ENCODE assay signal across 8 cellular contexts in genomic region chr1:8395433-8395866, GRCh38.
DNase-seq lines count a peak whose midpoint lies in the region; ATAC-seq and TF ChIP-seq lines count a peak whose summit lies in the region.

No MANE protein-coding gene starts in this region.

- H3K27me3 ChIP-seq in body of pancreas (no peaks in the 10 kb centered on the region), neutrophil (no peaks in the 10 kb centered on the region), H7 (ENCODE audit: control insufficient read depth, insufficient read depth, low read length) (no peaks in the 10 kb centered on the region)

- no peak overlapping the region for H3K4me3 ChIP-seq in body of pancreas
- H3K4me3 ChIP-seq in neutrophil (ENCODE audit: low read depth in 1 of 2, low read length in 1 of 2), result peak overlapping the region; percentile 57 to 64
- H3K4me3 ChIP-seq in H7 (ENCODE audit: insufficient read depth, low read depth, low read length), result no peak overlapping the region

- 24 to 32% methylated on average over 2 of the region's 2 CpGs for WGBS in body of pancreas, 2 donors

- H3K4me1 ChIP-seq in body of pancreas (peaks cover 46% of the 10 kb centered on the region), neutrophil (ENCODE audit: control insufficient read depth in 1 of 2, insufficient read depth in 1 of 2, low read depth in 1 of 2, low read length in 1 of 2) (peaks cover 62% of the 10 kb centered on the region in 2 experiments)

- TF ChIP-seq CTCF in body of pancreas (IDR thresholded peaks at IDR 0.05), result no peak
- TF ChIP-seq CTCF in neutrophil (IDR thresholded peaks at IDR 0.05), result no peak

- DNase-seq in ELR (ENCODE audit: low read depth), result peak; percentile 10
- DNase-seq in body of pancreas, result no peak
- no peak for DNase-seq in NCI-H774 (lab: John Stamatoyannopoulos, UW)
- DNase-seq in RKO (ENCODE audit: low spot score), result no peak
- DNase-seq in H7, result no peak

- H3K27ac ChIP-seq in KOPT-K1 (ENCODE audit: low read depth, low read length, poor library complexity, severe bottlenecking) (peak overlapping the region; percentile 1), body of pancreas (peak overlapping the region; percentile 34 to 74 (median 53)), neutrophil (peak overlapping the region; percentile 85)

- intact Hi-C loops in body of pancreas (cut with DNase I), result no loop called here

- TF ChIP-seq POLR2A in body of pancreas (IDR thresholded peaks at IDR 0.05), result no peak

- H3K9me3 ChIP-seq in KOPT-K1 (ENCODE audit: insufficient read depth, low read length, poor library complexity, severe bottlenecking), result no peaks in the 10 kb centered on the region
- H3K9me3 ChIP-seq in body of pancreas, result no peaks in the 10 kb centered on the region
- no peaks in the 10 kb centered on the region for H3K9me3 ChIP-seq in neutrophil

- H3K36me3 ChIP-seq in KOPT-K1 (ENCODE audit: insufficient read depth, low read length) (no peaks in the 10 kb centered on the region), body of pancreas (replicated peaks in 1 of 2; ENCODE audit: insufficient read depth in 1 of 2, low read depth in 2 of 2) (no peaks in the 10 kb centered on the region), neutrophil (peaks cover 55% of the 10 kb centered on the region), H7 (replicated peaks; ENCODE audit: control insufficient read depth, insufficient read depth, low read length) (no peaks in the 10 kb centered on the region)

- ATAC-seq in body of pancreas, result no peak
- ATAC-seq in GM19452 (IDR thresholded peaks at IDR 0.05; ENCODE audit: unreplicated experiment), result no peak

Comparison
In these comparisons a context has a peak if more than half of its experiments do, and no peak if none do; other contexts are left out.
1. H3K27ac ChIP-seq: peak in every context shown above with its lines; median percentile 85 in neutrophil; 53 in body of pancreas; 1 in KOPT-K1.
2. H3K4me3 ChIP-seq: peak in neutrophil (2 of 2); none in body of pancreas (0 of 2) and H7 (single experiment).